Comparison of ENCODE assay signal across 8 cellular contexts in the genomic region with DNA sequence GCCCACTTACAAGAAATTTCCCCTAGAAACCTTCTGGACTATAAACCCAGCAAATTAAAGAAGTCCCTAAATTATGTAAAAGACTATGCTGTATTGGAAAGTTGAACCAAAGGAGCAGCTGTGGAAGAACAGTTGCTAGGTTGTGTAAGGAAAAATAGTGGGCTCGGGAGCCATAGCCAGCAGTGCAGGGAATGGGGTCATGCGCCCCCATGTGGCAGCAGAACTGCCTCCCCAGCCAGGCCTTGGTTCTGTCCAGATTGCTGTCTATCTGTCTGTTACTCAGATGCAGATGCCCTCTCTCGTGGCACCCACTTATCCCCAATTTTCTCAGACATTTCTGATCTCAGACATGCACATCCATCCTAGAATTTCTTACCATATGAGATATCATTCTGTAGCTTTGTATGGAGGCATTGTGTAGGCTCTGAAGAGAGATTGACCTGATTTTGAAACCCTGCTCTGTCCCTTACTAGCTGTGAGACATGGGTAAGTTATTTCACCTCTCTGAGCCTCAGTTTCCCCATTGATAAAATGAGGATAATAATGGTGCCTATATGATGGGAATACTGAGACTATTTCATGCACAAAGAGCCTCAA.
DNase-seq lines count a peak whose midpoint lies in the region; ATAC-seq and TF ChIP-seq lines count a peak whose summit lies in the region.

No MANE protein-coding gene starts in this region.

- no peak for TF ChIP-seq POLR2A in tibial nerve (IDR thresholded peaks at IDR 0.05)

- no peaks in the 10 kb centered on the region for H3K36me3 Mint-ChIP-seq in chondrocyte (ENCODE audit: low read depth)

- WGBS in tibial nerve, 2 donors, result 14 to 25% methylated on average over 3 of the region's 3 CpGs

- H3K27ac ChIP-seq in tibial nerve, result no peak overlapping the region

- in situ Hi-C loops in ACHN (cut with HindIII; ENCODE audit: low pct_ligation_motif_present, low pct_unique_long_range_greater_than_20kb, low sequenced_read_pairs), result no loop called here

- peak; percentile 57 for DNase-seq in ACHN
- peak; percentile 35 for DNase-seq in GM10266 (ENCODE audit: extremely low spot score)
- peak; percentile 74 for DNase-seq in NCI-H748 (lab: John Stamatoyannopoulos, UW; ENCODE audit: unreplicated experiment)
- no peak for DNase-seq in chondrocyte (ENCODE audit: low spot score)
- peak; percentile 47 for DNase-seq in left lobe of liver (ENCODE audit: low spot score)
- DNase-seq in tibial nerve (ENCODE audit: low spot score in 2 of 2), result peak; percentile 38 to 55
- no peak for DNase-seq in NCI-H1048 (lab: John Stamatoyannopoulos, UW)

- TF ChIP-seq EP300 in tibial nerve (IDR thresholded peaks at IDR 0.05), result no peak

- H3K27ac Mint-ChIP-seq in chondrocyte (ENCODE audit: unreplicated experiment), result no peak overlapping the region

- TF ChIP-seq CTCF in GM10266 (IDR thresholded peaks at IDR 0.05; ENCODE audit: control insufficient read depth, insufficient read depth, low read depth, missing control alignments) (peak; percentile 86), chondrocyte (IDR thresholded peaks at IDR 0.05) (peak; percentile 92), tibial nerve (IDR thresholded peaks at IDR 0.05) (peak; percentile 41 to 59 (median 50))

- H3K4me3 ChIP-seq in tibial nerve, result no peak overlapping the region

- peak; percentile 78 for ATAC-seq in HG02798 (IDR thresholded peaks at IDR 0.05; ENCODE audit: poor library complexity, unreplicated experiment)
- peak; percentile 77 for ATAC-seq in left lobe of liver

- H3K27me3 Mint-ChIP-seq in chondrocyte (ENCODE audit: low read depth), result no peaks in the 10 kb centered on the region

- peaks cover 0 to 9% (median 0%) of the 10 kb centered on the region in 4 donors for H3K4me1 ChIP-seq in tibial nerve

- peaks cover 31% of the 10 kb centered on the region for H3K4me1 Mint-ChIP-seq in chondrocyte (ENCODE audit: low read depth)

- H3K9me3 ChIP-seq in tibial nerve, result no peaks in the 10 kb centered on the region

- no peaks in the 10 kb centered on the region for H3K36me3 ChIP-seq in tibial nerve

- no peaks in the 10 kb centered on the region for H3K9me3 Mint-ChIP-seq in chondrocyte (ENCODE audit: low read depth)

- no peak overlapping the region for H3K4me3 Mint-ChIP-seq in chondrocyte (ENCODE audit: unreplicated experiment)

- H3K27me3 ChIP-seq in tibial nerve, result no peaks in the 10 kb centered on the region

Comparison
In these comparisons a context has a peak if more than half of its experiments do, and no peak if none do; other contexts are left out.
1. DNase-seq: peak in ACHN (single experiment), GM10266 (single experiment), NCI-H748 (single experiment), left lobe of liver (single experiment) and tibial nerve (2 of 2); none in chondrocyte (single experiment) and NCI-H1048 (single experiment).
2. Peak in every context shown above with its lines, with median percentiles within 50 percentile points of each other: CTCF ChIP-seq.